8 cellular contexts compared by ENCODE assay signal in the genomic region with DNA sequence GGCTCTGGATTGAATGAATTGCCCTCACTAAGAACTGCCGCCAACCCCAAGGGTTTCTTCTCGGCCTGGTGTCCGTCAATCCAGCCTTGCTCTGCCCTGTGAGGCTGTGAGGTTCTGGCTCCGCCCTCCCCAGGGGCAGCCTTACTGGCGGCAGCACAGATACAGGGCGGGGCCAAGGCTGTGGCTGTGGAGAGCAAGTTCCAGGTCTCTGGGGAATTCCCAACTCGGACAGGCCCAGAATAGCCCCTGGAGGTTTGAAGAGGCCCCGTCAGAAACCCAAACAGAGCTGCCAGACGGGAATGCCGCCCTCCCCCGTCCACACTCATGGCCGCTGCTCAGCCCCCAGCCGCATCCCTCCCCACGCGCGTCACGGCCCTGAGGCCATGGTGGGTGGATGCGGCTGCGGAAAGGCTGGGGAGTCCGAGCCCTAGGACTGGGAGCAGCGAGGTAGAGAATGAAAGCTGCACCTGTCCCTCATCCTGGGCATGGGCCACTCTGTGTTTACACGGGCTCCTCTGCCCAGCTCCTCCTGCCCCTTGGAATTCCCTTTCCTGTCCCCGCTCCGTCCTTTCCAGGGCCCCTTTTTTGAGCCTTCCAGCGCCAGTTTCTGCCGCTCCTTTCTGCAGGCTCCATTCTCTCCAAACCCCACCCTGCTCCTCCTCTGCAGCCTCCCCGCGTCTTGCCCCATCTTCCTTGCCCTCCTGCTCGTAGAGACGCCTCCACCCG. TPM values are rescaled to one million over a fixed set of nuclear protein-coding genes. Genes with fewer than 3 reads are reported as not detected.
A peak's percentile ranks its signal among the peaks of the same experiment; 100 is the strongest.
DNase-seq lines count a peak whose midpoint lies in the region; ATAC-seq, FAIRE-seq and TF ChIP-seq lines count a peak whose summit lies in the region.

No MANE protein-coding gene starts in this region.

- TF ChIP-seq CTCF in WI38 (IDR thresholded peaks at IDR 0.05; ENCODE audit: low read depth, low read length) (no peak), kidney (IDR thresholded peaks at IDR 0.05; ENCODE audit: borderline replicate concordance, extremely low read depth, insufficient read depth) (no peak)

- FAIRE-seq in colon (lab: Jason Lieb, UNC) (peak; percentile 75), kidney (lab: Jason Lieb, UNC) (peak; percentile 97)

- peak; percentile 39 for ATAC-seq in HG02759 (IDR thresholded peaks at IDR 0.05; ENCODE audit: unreplicated experiment)
- ATAC-seq in GM21360 (IDR thresholded peaks at IDR 0.05; ENCODE audit: unreplicated experiment): no peak

- H3K4me3 ChIP-seq in WI38 (ENCODE audit: low read depth, low read length): peak overlapping the region; percentile 67
- H3K4me3 ChIP-seq in kidney (ENCODE audit: low read length in 2 of 2): peak overlapping the region; percentile 65 to 66

- no peaks in the 10 kb centered on the region for H3K9me3 ChIP-seq in kidney (ENCODE audit: control insufficient read depth in 1 of 2, low read length in 2 of 2)

- peak overlapping the region; percentile 83 to 95 for H3K27ac ChIP-seq in kidney (ENCODE audit: low read depth in 2 of 2, low read length in 2 of 2)

- H3K4me1 ChIP-seq in kidney (ENCODE audit: control insufficient read depth in 1 of 2, insufficient read depth in 1 of 2, low read depth in 1 of 2, low read length in 2 of 2): peaks cover 12 to 38% of the 10 kb centered on the region in 2 donors

- H3K9ac ChIP-seq in kidney (ENCODE audit: low read length in 2 of 2): peak overlapping the region; percentile 46 to 58

- peaks cover 0 to 3% of the 10 kb centered on the region in 2 donors for H3K36me3 ChIP-seq in kidney (ENCODE audit: control insufficient read depth in 1 of 2, insufficient read depth in 2 of 2, low read length in 2 of 2)

- DNase-seq in Daoy (ENCODE audit: low read depth): peak; percentile 96
- DNase-seq in NCI-H2196 (lab: John Stamatoyannopoulos, UW; ENCODE audit: unreplicated experiment): peak; percentile 92
- peak; percentile 99 for DNase-seq in kidney
- peak; percentile 93 for DNase-seq in smooth muscle cell of the brain vasculature (ENCODE audit: low read depth, low spot score)

- intact Hi-C loops in kidney (cut with DNase I): no loop called here

RNA-seq across cellular contexts. Expression of gene PRRT2, which starts 0.7 kb away (rescaled TPM):
- 0.29 TPM in 1 of 2 replicates, not detected in the other for total RNA-seq in Daoy (2014; rRNA removed; shearing (Covaris generic))
- total RNA-seq in kidney: 1.9 TPM
- 0.88 TPM for polyA plus RNA-seq in kidney (ENCODE audit: insufficient read depth, low read depth, low replicate concordance)

RNA-seq across cellular contexts. Expression of gene PAGR1, which starts 4.6 kb away (rescaled TPM):
- total RNA-seq in Daoy (2014; rRNA removed; shearing (Covaris generic)): 50.0 and 78.6 TPM in 2 replicates
- 23.5 TPM for total RNA-seq in kidney
- polyA plus RNA-seq in kidney (ENCODE audit: insufficient read depth, low read depth, low replicate concordance): 30.0 TPM

RNA-seq across cellular contexts. Expression of gene MAZ, which starts 5.0 kb away (rescaled TPM):
- total RNA-seq in Daoy (2014; rRNA removed; shearing (Covaris generic)): 120 and 132 TPM in 2 replicates
- total RNA-seq in kidney: 137 TPM
- 85.5 TPM for polyA plus RNA-seq in kidney (ENCODE audit: insufficient read depth, low read depth, low replicate concordance)

RNA-seq across cellular contexts. Expression of gene MVP, which starts 8.9 kb away (rescaled TPM):
- total RNA-seq in Daoy (2014; rRNA removed; shearing (Covaris generic)): 60.5 and 71.4 TPM in 2 replicates
- 271 TPM for total RNA-seq in kidney
- 123 TPM for polyA plus RNA-seq in kidney (ENCODE audit: insufficient read depth, low read depth, low replicate concordance)

RNA-seq across cellular contexts. Expression of gene KIF22, which starts 20.8 kb away (rescaled TPM):
- total RNA-seq in Daoy (2014; rRNA removed; shearing (Covaris generic)): 104 and 111 TPM in 2 replicates
- total RNA-seq in kidney: 32.3 TPM
- polyA plus RNA-seq in kidney (ENCODE audit: insufficient read depth, low read depth, low replicate concordance): 42.9 TPM
